In genomic region chr6:69489970-69490369, GRCh38 we compare ENCODE assay signal across 19 cellular contexts.
"Had no signal": no experiment of that assay in that cellular context is flagged by ENCODE, and none has a peak within 500 bp of the region (broad histone marks: within the 10 kb centered on the region; RNA-seq: fewer than 3 reads in every experiment).

No MANE protein-coding gene starts in this region.

- H3K4me3 ChIP-seq: body of pancreas, hepatocyte, prostate gland, stomach, thoracic aorta had no signal

- H3K27ac ChIP-seq: body of pancreas, hepatocyte, prostate gland, stomach, thoracic aorta had no signal

- H3K36me3 ChIP-seq: prostate gland, stomach, thoracic aorta had no signal

- H3K27me3 Mint-ChIP-seq: activated CD8-positive, alpha-beta memory T cell treated with anti-CD3 and anti-CD28 coated beads, Interleukin-2, amount 10 ng/mL, durations not matched to agents 7 days and 5 days; central memory CD8-positive, alpha-beta T cell had no signal

- H2AFZ ChIP-seq: hepatocyte had no signal

- H3K4me2 ChIP-seq: hepatocyte had no signal

- H3K27ac Mint-ChIP-seq: activated CD8-positive, alpha-beta memory T cell treated with anti-CD3 and anti-CD28 coated beads, Interleukin-2, amount 10 ng/mL, durations not matched to agents 7 days and 5 days; activated naive CD4-positive, alpha-beta T cell treated with anti-CD3 and anti-CD28 coated beads, Interleukin-2, amount 50 U/mL, for 72 hours; nephron progenitor cell had no signal

- H3K4me1 Mint-ChIP-seq: activated CD8-positive, alpha-beta memory T cell treated with anti-CD3 and anti-CD28 coated beads, Interleukin-2, amount 10 ng/mL, durations not matched to agents 7 days and 5 days; central memory CD8-positive, alpha-beta T cell; nephron progenitor cell had no signal

- H3K27me3 ChIP-seq: body of pancreas, hepatocyte, stomach had no signal

- H3K79me2 ChIP-seq: hepatocyte had no signal

- ATAC-seq: activated CD8-positive, alpha-beta memory T cell treated with anti-CD3 and anti-CD28 coated beads, Interleukin-2, amount 10 ng/mL, durations not matched to agents 7 days and 5 days; activated naive CD4-positive, alpha-beta T cell treated with anti-CD3 and anti-CD28 coated beads, Interleukin-2, amount 50 U/mL, for 72 hours; activated T-cell treated with anti-CD3 and anti-CD28 coated beads, Interleukin-2, amount 50 U/mL, for 4 hours; body of pancreas; sciatic nerve had no signal

- H3K4me1 ChIP-seq: body of pancreas, prostate gland, stomach had no signal

- H3K36me3 Mint-ChIP-seq: activated CD8-positive, alpha-beta memory T cell treated with anti-CD3 and anti-CD28 coated beads, Interleukin-2, amount 10 ng/mL, durations not matched to agents 7 days and 5 days had no signal

- H3K4me3 Mint-ChIP-seq: activated CD8-positive, alpha-beta memory T cell treated with anti-CD3 and anti-CD28 coated beads, Interleukin-2, amount 10 ng/mL, durations not matched to agents 7 days and 5 days; activated T-cell treated with anti-CD3 and anti-CD28 coated beads, Interleukin-2, amount 50 U/mL, for 4 hours; central memory CD8-positive, alpha-beta T cell; nephron progenitor cell had no signal

- DNase-seq: activated CD4-positive, alpha-beta T cell treated with anti-CD3 and anti-CD28 coated beads for 1 hour; activated CD4-positive, alpha-beta T cell treated with anti-CD3 and anti-CD28 coated beads, Interleukin-2, amount 50 U/mL, for 48 hours; activated CD8-positive, alpha-beta memory T cell treated with anti-CD3 and anti-CD28 coated beads, Interleukin-2, amount 10 ng/mL, durations not matched to agents 7 days and 5 days; activated effector memory CD4-positive, alpha-beta T cell treated with anti-CD3 and anti-CD28 coated beads, Interleukin-2, amount 50 U/mL, for 16 hours; activated T-cell treated with anti-CD3 and anti-CD28 coated beads, Interleukin-2, amount 50 U/mL, for 4 hours; amniotic stem cell; body of pancreas; effector memory CD4-positive, alpha-beta T cell; erythroblast; mesendoderm; nephron progenitor cell; stimulated activated CD4-positive, alpha-beta T cell treated with anti-CD3 and anti-CD28 coated beads, Interleukin-4, amount 100 ng/mL, for 24 hours; stomach had no signal

- H3K9me3 ChIP-seq: body of pancreas, prostate gland, thoracic aorta had no signal
